ENCODE assay signal across 8 cellular contexts in the genomic region with DNA sequence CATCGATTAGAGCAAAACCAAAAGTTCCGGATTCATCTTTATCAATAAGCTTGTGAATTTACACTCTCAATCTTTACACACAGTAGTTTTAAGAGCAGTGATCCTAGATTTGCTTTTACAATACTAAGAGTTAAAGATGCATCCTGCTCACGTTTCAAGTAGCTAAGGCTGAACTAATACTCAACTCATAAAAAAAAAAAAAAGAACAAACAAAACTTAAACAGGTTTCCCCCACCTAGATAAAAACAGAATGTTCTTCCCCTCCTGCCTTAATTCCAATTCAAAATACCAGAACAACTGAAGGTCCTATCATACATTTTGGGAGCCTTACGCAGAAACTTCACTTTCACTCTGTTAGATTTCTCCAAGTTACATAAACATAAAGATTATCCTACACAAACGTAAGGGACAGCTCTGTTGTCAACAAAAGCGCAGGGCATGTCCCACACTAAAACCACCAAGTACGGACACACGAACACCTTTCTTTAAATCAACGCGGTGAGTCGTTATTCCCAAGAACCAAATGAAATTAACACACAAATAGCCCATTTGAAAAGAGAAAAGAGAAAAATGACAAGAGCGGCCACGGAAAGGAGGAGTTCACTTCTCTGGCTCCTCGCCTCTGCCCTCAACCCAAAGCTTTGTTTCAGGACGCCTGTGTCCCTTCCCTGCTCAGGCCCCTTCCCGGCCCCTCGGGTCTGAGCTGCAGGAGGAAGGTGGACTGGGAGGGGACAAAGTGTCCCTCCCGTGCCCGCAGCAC. TPM values are rescaled to one million over a fixed set of nuclear protein-coding genes. Genes with fewer than 3 reads are reported as not detected.
A peak's percentile ranks its signal among the peaks of the same experiment; 100 is the strongest.
DNase-seq lines count a peak whose midpoint lies in the region; ATAC-seq, FAIRE-seq and TF ChIP-seq lines count a peak whose summit lies in the region.

No MANE protein-coding gene starts in this region.

- H3K27ac Mint-ChIP-seq in activated naive CD4-positive, alpha-beta T cell treated with anti-CD3 and anti-CD28 coated beads, Interleukin-2, amount 50 U/mL, for 24 hours, result peak overlapping the region; percentile 99
- peak overlapping the region; percentile 96 for H3K27ac Mint-ChIP-seq in stimulated activated effector memory CD8-positive, alpha-beta T cell treated with anti-CD3 and anti-CD28 coated beads, Interleukin-12 subunit alpha, Interleukin-12 subunit beta, amount 100 ng/mL, for 72 hours

- no peak for TF ChIP-seq CTCF in BJ (IDR thresholded peaks at IDR 0.05; ENCODE audit: insufficient read depth, low read depth, low read length)

- CTCF ChIA-PET in BJ (lab: Yijun Ruan, JAX), result interaction anchor here (0.7 kb wide), 1 partner anchor 11 kb away, joined by 3 read pairs; no protein-coding TSS in a partner anchor

- peak overlapping the region; percentile 97 for H3K4me3 Mint-ChIP-seq in activated naive CD4-positive, alpha-beta T cell treated with anti-CD3 and anti-CD28 coated beads, Interleukin-2, amount 50 U/mL, for 24 hours
- no peak overlapping the region for H3K4me3 Mint-ChIP-seq in stimulated activated effector memory CD8-positive, alpha-beta T cell treated with anti-CD3 and anti-CD28 coated beads, Interleukin-12 subunit alpha, Interleukin-12 subunit beta, amount 100 ng/mL, for 72 hours

- no peaks in the 10 kb centered on the region for H3K27me3 Mint-ChIP-seq in activated naive CD4-positive, alpha-beta T cell treated with anti-CD3 and anti-CD28 coated beads, Interleukin-2, amount 50 U/mL, for 24 hours

- H3K9me3 ChIP-seq in iPS-15b (ENCODE audit: control insufficient read depth, insufficient read depth, low read length), result no peaks in the 10 kb centered on the region

- peaks cover 48% of the 10 kb centered on the region for H3K4me1 Mint-ChIP-seq in activated naive CD4-positive, alpha-beta T cell treated with anti-CD3 and anti-CD28 coated beads, Interleukin-2, amount 50 U/mL, for 24 hours
- peaks cover 31% of the 10 kb centered on the region for H3K4me1 Mint-ChIP-seq in stimulated activated effector memory CD8-positive, alpha-beta T cell treated with anti-CD3 and anti-CD28 coated beads, Interleukin-12 subunit alpha, Interleukin-12 subunit beta, amount 100 ng/mL, for 72 hours

- POLR2A ChIA-PET in BJ (lab: Charles Lee), result interaction anchor here (0.6 kb wide), 1 partner anchor 10 kb away, joined by 3 read pairs; no protein-coding TSS in a partner anchor

- no peaks in the 10 kb centered on the region for H3K27me3 ChIP-seq in BJ (ENCODE audit: control insufficient read depth, insufficient read depth, low read length)
- no peaks in the 10 kb centered on the region for H3K27me3 ChIP-seq in iPS-15b (ENCODE audit: control insufficient read depth, insufficient read depth, low read length)

- peaks cover 24% of the 10 kb centered on the region for H3K36me3 Mint-ChIP-seq in activated naive CD4-positive, alpha-beta T cell treated with anti-CD3 and anti-CD28 coated beads, Interleukin-2, amount 50 U/mL, for 24 hours
- no peaks in the 10 kb centered on the region for H3K36me3 Mint-ChIP-seq in stimulated activated effector memory CD8-positive, alpha-beta T cell treated with anti-CD3 and anti-CD28 coated beads, Interleukin-12 subunit alpha, Interleukin-12 subunit beta, amount 100 ng/mL, for 72 hours

- H3K4me3 ChIP-seq in BJ (ENCODE audit: low read depth, low read length), result peak overlapping the region; percentile 96
- peak overlapping the region; percentile 84 for H3K4me3 ChIP-seq in iPS-15b (ENCODE audit: low read depth, low read length)

- peak overlapping the region; percentile 70 for H3K9ac ChIP-seq in iPS-15b (ENCODE audit: low read depth, low read length)

- H3K36me3 ChIP-seq in BJ (ENCODE audit: control insufficient read depth, insufficient read depth, low read length) (no peaks in the 10 kb centered on the region; the same call in 1 of the 2 replicates), iPS-15b (ENCODE audit: control insufficient read depth, insufficient read depth, low read length) (no peaks in the 10 kb centered on the region)

- no peaks in the 10 kb centered on the region for H3K9me3 Mint-ChIP-seq in activated naive CD4-positive, alpha-beta T cell treated with anti-CD3 and anti-CD28 coated beads, Interleukin-2, amount 50 U/mL, for 24 hours
- H3K9me3 Mint-ChIP-seq in stimulated activated effector memory CD8-positive, alpha-beta T cell treated with anti-CD3 and anti-CD28 coated beads, Interleukin-12 subunit alpha, Interleukin-12 subunit beta, amount 100 ng/mL, for 72 hours, result no peaks in the 10 kb centered on the region

- ATAC-seq in HG03066 (IDR thresholded peaks at IDR 0.05; ENCODE audit: low read depth, unreplicated experiment), result peak; percentile 0
- no peak for ATAC-seq in stimulated activated effector memory CD8-positive, alpha-beta T cell treated with anti-CD3 and anti-CD28 coated beads, Interleukin-12 subunit alpha, Interleukin-12 subunit beta, amount 100 ng/mL, for 72 hours

- DNase-seq in BJ (ENCODE audit: low read depth), result no peak
- no peak for DNase-seq in stimulated activated effector memory CD8-positive, alpha-beta T cell treated with anti-CD3 and anti-CD28 coated beads, Interleukin-12 subunit alpha, Interleukin-12 subunit beta, amount 100 ng/mL, for 72 hours (ENCODE audit: low spot score in 2 of 2)
- no peak for DNase-seq in HTR-8/SVneo (ENCODE audit: insufficient read length, low spot score)
- no peak for DNase-seq in NK-92 treated with Interleukin-12 subunit alpha and Interleukin-12 subunit beta, amount 100 ng/mL, for 24 hours (lab: John Stamatoyannopoulos, UW)
- no peak for DNase-seq in activated CD4-positive, alpha-beta T cell treated with anti-CD3 and anti-CD28 coated beads for 1 hour

- FAIRE-seq in HTR-8/SVneo (lab: Jason Lieb, UNC), result no peak

- peaks cover 8% of the 10 kb centered on the region for H3K4me1 ChIP-seq in iPS-15b (ENCODE audit: control insufficient read depth, insufficient read depth, low read length)

RNA-seq across cellular contexts. Expression of gene CBLB, which starts 0.9 kb away (rescaled TPM):
- 19.3 and 25.3 TPM in 2 replicates for polyA plus RNA-seq in BJ (2011; rRNA removed)
- polyA minus RNA-seq in BJ (2011; rRNA and poly(A)+ RNA removed), result 24.7 and 31.0 TPM in 2 replicates
